In genomic region chr10:21293518-21294356, GRCh38 we compare ENCODE assay signal across 11 cellular contexts.
DNase-seq lines count a peak whose midpoint lies in the region; ATAC-seq and TF ChIP-seq lines count a peak whose summit lies in the region.
"Had no signal": no experiment of that assay in that cellular context is flagged by ENCODE, and none has a peak within 500 bp of the region (broad histone marks: within the 10 kb centered on the region; RNA-seq: fewer than 3 reads in every experiment).

No MANE protein-coding gene starts in this region.

- WGBS in heart left ventricle, 4 donors, result 69 to 83% (median 76%) methylated on average over 9 of the region's 9 CpGs

- H3K4me1 ChIP-seq in cardiac muscle cell (ENCODE audit: low read depth) (peaks cover 19% of the 10 kb centered on the region), heart left ventricle (peaks cover 0 to 23% (median 14%) of the 10 kb centered on the region in 12 donors), adipocyte (ENCODE audit: control insufficient read depth, insufficient read depth, low read length) (peaks cover 35% of the 10 kb centered on the region), thoracic aorta (ENCODE audit: control insufficient read depth in 1 of 2, low read depth in 2 of 2) (peaks cover 12 to 15% of the 10 kb centered on the region in 2 donors)
- H3K4me1 ChIP-seq in CD4-positive, alpha-beta memory T cell (ENCODE audit: insufficient read depth, low read length), result no peaks in the 10 kb centered on the region

- no peak overlapping the region for H3K27ac Mint-ChIP-seq in CD4-positive, alpha-beta memory T cell
- H3K27ac Mint-ChIP-seq: activated CD4-positive, alpha-beta T cell treated with anti-CD3 and anti-CD28 coated beads, Interleukin-2, amount 10 ng/mL, durations not matched to agents 7 days and 5 days had no signal

- DNase-seq in cardiac muscle cell (ENCODE audit: low read depth in 1 of 2, low spot score in 1 of 2) (peak in 1 of 2 donors; percentile 47), heart left ventricle (no peak), adipocyte (ENCODE audit: low read depth) (no peak), thoracic aorta (ENCODE audit: low spot score) (no peak)
- no peak for DNase-seq in CD4-positive, alpha-beta memory T cell
- DNase-seq: activated CD4-positive, alpha-beta T cell treated with anti-CD3 and anti-CD28 coated beads, Interleukin-2, amount 10 ng/mL, durations not matched to agents 7 days and 5 days; activated naive CD4-positive, alpha-beta T cell treated with anti-CD3 and anti-CD28 coated beads, Interleukin-2, amount 50 U/mL, for 16 hours; NCI-H1694 had no signal

- POLR2A ChIA-PET in CD4-positive, alpha-beta memory T cell (lab: Charles Lee; ENCODE audit: partially characterized antibody), result no interaction called here

- H3K9me3 ChIP-seq in cardiac muscle cell (ENCODE audit: low read depth), result no peaks in the 10 kb centered on the region
- H3K9me3 ChIP-seq in heart left ventricle, result no peaks in the 10 kb centered on the region
- no peaks in the 10 kb centered on the region for H3K9me3 ChIP-seq in adipocyte (ENCODE audit: control insufficient read depth, low read length)
- no peaks in the 10 kb centered on the region for H3K9me3 ChIP-seq in iPS-18c (ENCODE audit: control insufficient read depth, insufficient read depth, low read length)
- H3K9me3 ChIP-seq in thoracic aorta, result no peaks in the 10 kb centered on the region
- no peaks in the 10 kb centered on the region for H3K9me3 ChIP-seq in CD4-positive, alpha-beta memory T cell (ENCODE audit: control insufficient read depth in 1 of 2, low read length in 2 of 2)

- H3K4me1 Mint-ChIP-seq in CD4-positive, alpha-beta memory T cell, result peaks cover 0 to 6% (median 4%) of the 10 kb centered on the region in 4 donors
- H3K4me1 Mint-ChIP-seq: activated CD4-positive, alpha-beta T cell treated with anti-CD3 and anti-CD28 coated beads, Interleukin-2, amount 10 ng/mL, durations not matched to agents 7 days and 5 days had no signal

- CTCF ChIA-PET in CD4-positive, alpha-beta memory T cell (lab: Charles Lee; ENCODE audit: partially characterized antibody), result no interaction called here

- TF ChIP-seq POLR2A in heart left ventricle (IDR thresholded peaks at IDR 0.05), result no peak

- peak overlapping the region; percentile 20 for H3K27ac ChIP-seq in cardiac muscle cell
- H3K27ac ChIP-seq in heart left ventricle, result peak overlapping the region in 1 of 12 donors; percentile 58
- H3K27ac ChIP-seq in thoracic aorta, result no peak overlapping the region
- no peak overlapping the region for H3K27ac ChIP-seq in CD4-positive, alpha-beta memory T cell (ENCODE audit: low read depth, low read length)

- H3K4me3 Mint-ChIP-seq in CD4-positive, alpha-beta memory T cell, result no peak overlapping the region
- H3K4me3 Mint-ChIP-seq: activated CD4-positive, alpha-beta T cell treated with anti-CD3 and anti-CD28 coated beads, Interleukin-2, amount 10 ng/mL, durations not matched to agents 7 days and 5 days had no signal

- peak overlapping the region; percentile 3 for H3K9ac ChIP-seq in adipocyte (ENCODE audit: low read length)

- H3K27me3 Mint-ChIP-seq in CD4-positive, alpha-beta memory T cell, result peaks cover 16 to 17% of the 10 kb centered on the region in 2 donors

- H3K27me3 ChIP-seq in cardiac muscle cell, result no peaks in the 10 kb centered on the region
- peaks cover 0 to 5% (median 0%) of the 10 kb centered on the region in 9 donors for H3K27me3 ChIP-seq in heart left ventricle
- no peaks in the 10 kb centered on the region for H3K27me3 ChIP-seq in adipocyte (replicated peaks; ENCODE audit: control insufficient read depth, insufficient read depth, low read length)
- no peaks in the 10 kb centered on the region for H3K27me3 ChIP-seq in thoracic aorta (replicated peaks; ENCODE audit: insufficient read depth)
- no peaks in the 10 kb centered on the region for H3K27me3 ChIP-seq in CD4-positive, alpha-beta memory T cell (ENCODE audit: insufficient read depth, low read length)

- ATAC-seq in heart left ventricle (no peak), thoracic aorta (ENCODE audit: insufficient number of reproducible peaks, low FRiP score, low read depth) (no peak), HG02588 (IDR thresholded peaks at IDR 0.05; ENCODE audit: unreplicated experiment) (no peak), HG03039 (IDR thresholded peaks at IDR 0.05; ENCODE audit: unreplicated experiment) (no peak)

- H3K4me3 ChIP-seq in cardiac muscle cell (peak overlapping the region; percentile 26), heart left ventricle (peak overlapping the region in 5 of 12 donors; percentile 26 to 37 (median 34)), adipocyte (ENCODE audit: low read length) (peak overlapping the region; percentile 70), iPS-18c (ENCODE audit: insufficient read depth, low read depth, low read length) (peak overlapping the region; percentile 1; the same call in 1 of the 2 replicates), thoracic aorta (peak overlapping the region; percentile 71)
- H3K4me3 ChIP-seq in CD4-positive, alpha-beta memory T cell (ENCODE audit: low read length in 2 of 2), result no peak overlapping the region

- TF ChIP-seq CTCF in cardiac muscle cell (IDR thresholded peaks at IDR 0.05; ENCODE audit: low read depth, low read length) (no peak), heart left ventricle (IDR thresholded peaks at IDR 0.05) (no peak), thoracic aorta (IDR thresholded peaks at IDR 0.05) (no peak)

- intact Hi-C loops in heart left ventricle (cut with DNase I), result loop anchor here in 4 of 10 donors (1.0 to 10.0 kb wide), 6 partner anchors 21 to 204 kb away; no protein-coding TSS in a partner anchor
- intact Hi-C loops in CD4-positive, alpha-beta memory T cell (cut with micrococcal nuclease), result no loop called here

- H3K36me3 ChIP-seq in cardiac muscle cell (no peaks in the 10 kb centered on the region), heart left ventricle (no peaks in the 10 kb centered on the region), adipocyte (ENCODE audit: control insufficient read depth, insufficient read depth, low read length, severe bottlenecking) (no peaks in the 10 kb centered on the region), thoracic aorta (no peaks in the 10 kb centered on the region)
- no peaks in the 10 kb centered on the region for H3K36me3 ChIP-seq in CD4-positive, alpha-beta memory T cell (ENCODE audit: insufficient read depth, low read length)

- peaks cover 0 to 3% (median 0%) of the 10 kb centered on the region in 8 donors for H3K9me3 Mint-ChIP-seq in CD4-positive, alpha-beta memory T cell
- H3K9me3 Mint-ChIP-seq: activated CD4-positive, alpha-beta T cell treated with anti-CD3 and anti-CD28 coated beads, Interleukin-2, amount 10 ng/mL, durations not matched to agents 7 days and 5 days had no signal

- H3K36me3 Mint-ChIP-seq in CD4-positive, alpha-beta memory T cell, result no peaks in the 10 kb centered on the region

Comparison
In these comparisons a context has a peak if more than half of its experiments do, and no peak if none do; other contexts are left out.
1. H3K4me3 ChIP-seq: peak in cardiac muscle cell (single experiment), adipocyte (single experiment), iPS-18c (single experiment) and thoracic aorta (single experiment); none in CD4-positive, alpha-beta memory T cell (0 of 2).